In the genomic region with DNA sequence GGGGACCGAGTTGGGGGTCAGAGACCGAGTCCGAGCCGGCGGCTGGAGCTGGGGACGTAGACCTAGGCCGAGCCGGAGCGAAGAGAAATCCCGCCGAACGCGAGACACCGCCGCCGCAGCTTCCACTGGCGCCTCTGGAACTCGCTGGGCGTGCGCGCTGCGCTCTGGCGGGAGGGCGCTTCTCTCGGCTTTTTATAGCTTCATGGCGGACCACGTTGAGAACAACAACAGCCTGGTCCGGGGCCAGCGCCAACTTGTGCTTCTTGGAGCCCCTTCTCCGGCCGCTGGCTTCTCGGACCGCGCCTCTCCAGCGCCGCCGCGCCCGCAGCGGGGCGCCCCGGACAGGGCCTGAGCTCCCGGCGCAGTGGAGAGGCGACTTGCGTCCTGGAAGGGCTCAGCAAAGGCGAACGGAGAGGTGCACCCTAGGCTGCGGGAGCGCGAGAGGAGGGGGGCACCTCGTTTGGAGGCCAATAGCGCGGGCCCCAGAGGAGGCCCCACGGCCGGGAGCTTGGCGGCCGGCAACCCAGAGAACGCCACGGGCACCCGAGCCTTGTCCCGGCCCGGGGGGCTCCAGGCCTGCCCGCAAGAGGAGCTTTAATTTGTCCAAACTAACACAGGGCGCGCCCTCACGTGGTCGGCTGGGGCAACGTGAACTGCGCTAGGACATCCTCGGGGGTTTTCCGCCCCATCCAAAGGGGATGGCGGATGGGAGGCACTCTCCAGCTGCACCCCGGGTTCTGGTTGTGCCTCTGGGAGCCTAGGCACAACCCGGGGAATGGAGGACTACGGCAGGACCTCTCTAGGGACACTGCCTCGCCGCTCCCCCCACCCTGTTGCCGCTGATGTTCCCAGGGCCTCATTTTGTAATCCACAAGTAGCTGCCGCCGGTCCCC, we compare ENCODE assay signal across 1 cellular context.
TF ChIP-seq lines count a peak whose summit lies in the region.

No MANE protein-coding gene starts in this region.

TF ChIP-seq in H1, 55 proteins besides CTCF, POLR2A, EP300 and RAD21 (continued from another document):
- TF ChIP-seq KDM5A (IDR thresholded peaks at IDR 0.05; ENCODE audit: low read length): peak; percentile 86
